ENCODE assay signal across 1 cellular context in the genomic region with DNA sequence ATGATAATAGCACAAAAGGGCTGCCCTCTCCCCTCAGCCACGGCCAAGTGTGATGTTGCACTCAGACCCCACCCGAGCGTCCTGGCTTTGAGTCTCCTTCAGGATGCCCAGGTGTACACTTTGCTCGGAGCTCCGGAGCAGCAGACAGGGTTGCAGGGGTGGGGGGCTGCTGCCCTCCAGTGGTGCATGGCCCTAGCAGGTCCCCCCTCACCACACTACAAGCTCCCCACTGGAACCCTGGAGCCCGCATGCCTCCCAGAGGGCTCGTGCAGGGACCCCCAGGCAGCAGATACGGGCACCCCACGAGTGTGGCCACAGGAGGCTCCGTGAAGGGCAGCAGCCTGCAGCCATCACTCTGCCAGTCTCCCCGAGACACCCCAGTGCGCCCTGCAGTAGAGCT.
TF ChIP-seq lines count a peak whose summit lies in the region.

No MANE protein-coding gene starts in this region.

TF ChIP-seq in GM12878, 131 proteins besides CTCF, POLR2A, EP300 and RAD21:
- TF ChIP-seq EGR1 (IDR thresholded peaks at IDR 0.05; ENCODE audit: borderline replicate concordance in 1 of 2, low read depth in 2 of 2, low read length in 2 of 2), result no peak
